In genomic region chr14:71594828-71595227, GRCh38 we compare ENCODE assay signal across 14 cellular contexts.
DNase-seq lines count a peak whose midpoint lies in the region; TF ChIP-seq lines count a peak whose summit lies in the region.
"Had no signal": no experiment of that assay in that cellular context is flagged by ENCODE, and none has a peak within 500 bp of the region (broad histone marks: within the 10 kb centered on the region; RNA-seq: fewer than 3 reads in every experiment).

No MANE protein-coding gene starts in this region.

- no peak overlapping the region for H3K4me3 ChIP-seq in KMS-11 (IDR thresholded peaks at IDR 0.05; ENCODE audit: insufficient read depth, low read depth, low read length)

- no peaks in the 10 kb centered on the region for H3K27me3 Mint-ChIP-seq in nephron (ENCODE audit: low read depth)
- H3K27me3 Mint-ChIP-seq: IgD-negative memory B cell had no signal

- peaks cover 24% of the 10 kb centered on the region for H3K36me3 Mint-ChIP-seq in nephron (ENCODE audit: low read depth)

- no peaks in the 10 kb centered on the region for H3K36me3 ChIP-seq in KMS-11 (ENCODE audit: insufficient read depth)

- DNase-seq in DMS 273 (lab: John Stamatoyannopoulos, UW; ENCODE audit: unreplicated experiment) = peak; percentile 41
- no peak for DNase-seq in DMS 273 treated with DMSO at 0.1 percent for 48 hours (lab: John Stamatoyannopoulos, UW)
- DNase-seq in amniotic stem cell (lab: John Stamatoyannopoulos, UW) = peak; percentile 28
- DNase-seq in NCI-H2081 (lab: John Stamatoyannopoulos, UW) = no peak
- no peak for DNase-seq in NCI-H2081 treated with DMSO at 0.1 percent for 48 hours (lab: John Stamatoyannopoulos, UW)
- no peak for DNase-seq in retina
- DNase-seq: activated CD8-positive, alpha-beta memory T cell treated with anti-CD3 and anti-CD28 coated beads for 24 hours; DMS153; NCI-H2029; PC-3 had no signal

- peak overlapping the region; percentile 37; the same call in 1 of the 2 replicates for H3K4me2 ChIP-seq in KMS-11

- no peaks in the 10 kb centered on the region for H3K79me2 ChIP-seq in KMS-11 (ENCODE audit: insufficient read depth, low read depth)

- TF ChIP-seq CTCF in KMS-11 (conservative IDR thresholded peaks at IDR 0.05; ENCODE audit: low read depth, low read length) = no peak
- TF ChIP-seq CTCF in nephron (IDR thresholded peaks at IDR 0.05; ENCODE audit: unreplicated experiment in 3 of 3) = no peak

- H3K27ac ChIP-seq in KMS-11 = no peak overlapping the region
- H3K27ac ChIP-seq: 22Rv1 had no signal

- peaks cover 42% of the 10 kb centered on the region for H3K4me1 ChIP-seq in KMS-11 (ENCODE audit: low read depth, poor library complexity, severe bottlenecking)

- H3K9me3 Mint-ChIP-seq in nephron = peaks cover 3% of the 10 kb centered on the region

- peak overlapping the region in 2 of 3 experiments; percentile 56 to 76 for H3K27ac Mint-ChIP-seq in nephron
- H3K27ac Mint-ChIP-seq: IgD-negative memory B cell had no signal

- H3K4me3 Mint-ChIP-seq in nephron = peak overlapping the region in 1 of 3 experiments; percentile 22

- H4K20me1 ChIP-seq in KMS-11 (ENCODE audit: insufficient read depth) = 0 out of 2 replicates have a peak, but pooled peaks cover 4% of the 10 kb centered on the region

- H3K9ac ChIP-seq in KMS-11 = no peak overlapping the region

- H3K4me1 Mint-ChIP-seq in nephron = peaks cover 21% of the 10 kb centered on the region

- no peaks in the 10 kb centered on the region for H3K27me3 ChIP-seq in KMS-11 (ENCODE audit: insufficient read depth, low read depth)

- H2AFZ ChIP-seq in KMS-11 (ENCODE audit: low read depth) = no peak overlapping the region

Comparison
In these comparisons a context has a peak if more than half of its experiments do, and no peak if none do; other contexts are left out.
1. DNase-seq: peak in DMS 273 (single experiment) and amniotic stem cell (single experiment); none in DMS 273 treated with DMSO at 0.1 percent for 48 hours (single experiment), NCI-H2081 (0 of 2), NCI-H2081 treated with DMSO at 0.1 percent for 48 hours (single experiment) and retina (single experiment).